37 cellular contexts compared by ENCODE assay signal in the genomic region with DNA sequence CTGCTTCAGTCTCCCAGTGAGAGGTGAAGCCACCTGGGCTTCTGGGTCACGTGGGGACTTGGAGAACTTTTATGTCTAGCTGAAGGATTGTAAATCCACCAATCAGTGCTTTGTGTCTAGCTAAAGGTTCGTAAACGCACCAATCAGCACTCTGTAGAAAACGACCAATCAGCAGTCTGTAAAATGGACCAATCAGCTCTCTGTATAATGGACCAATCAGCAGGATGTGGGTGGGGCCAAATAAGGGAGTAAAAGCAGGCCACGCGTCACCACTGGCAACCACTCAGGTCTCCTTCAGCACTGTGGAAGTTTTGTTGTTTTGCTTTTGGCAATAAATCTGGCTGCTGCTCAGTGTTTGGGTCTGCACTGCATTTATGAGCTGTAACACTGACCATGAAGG.
DNase-seq lines count a peak whose midpoint lies in the region; ATAC-seq, FAIRE-seq and TF ChIP-seq lines count a peak whose summit lies in the region.
"Had no signal": no experiment of that assay in that cellular context is flagged by ENCODE, and none has a peak within 500 bp of the region (broad histone marks: within the 10 kb centered on the region; RNA-seq: fewer than 3 reads in every experiment).

No MANE protein-coding gene starts in this region.

- H3K9ac ChIP-seq in K562 (ENCODE audit: insufficient read depth in 1 of 2, low read depth in 2 of 2, low read length in 2 of 2) (no peak overlapping the region), trophoblast cell (ENCODE audit: low read length) (no peak overlapping the region)
- H3K9ac ChIP-seq: BLaER1; BLaER1 treated with 17β-estradiol and CSF1 and Interleukin-3, amounts not matched to agents 10 nM and 100 nM had no signal

- in situ Hi-C loops in K562 (cut with MboI) = no loop called here

- TF ChIP-seq POLR2A in K562 (conservative IDR thresholded peaks at IDR 0.05) (no peak), testis (IDR thresholded peaks at IDR 0.05) (no peak)

- no peak overlapping the region for H3K4me3 Mint-ChIP-seq in activated CD8-positive, alpha-beta T cell treated with anti-CD3 and anti-CD28 coated beads for 36 hours
- H3K4me3 Mint-ChIP-seq in activated CD8-positive, alpha-beta T cell treated with anti-CD3 and anti-CD28 coated beads, Interleukin-2, amount 10 ng/mL, durations not matched to agents 7 days and 5 days = no peak overlapping the region
- no peak overlapping the region for H3K4me3 Mint-ChIP-seq in activated CD4-positive, alpha-beta memory T cell treated with anti-CD3 and anti-CD28 coated beads for 36 hours
- H3K4me3 Mint-ChIP-seq: B cell; CD14-positive monocyte; CD4-positive, alpha-beta memory T cell; CD4-positive, alpha-beta T cell; CD4-positive, CD25-positive, alpha-beta regulatory T cell; CD8-positive, alpha-beta memory T cell; CD8-positive, alpha-beta T cell had no signal

- H3K27ac Mint-ChIP-seq in activated CD8-positive, alpha-beta T cell treated with anti-CD3 and anti-CD28 coated beads for 36 hours = no peak overlapping the region
- H3K27ac Mint-ChIP-seq in activated CD8-positive, alpha-beta T cell treated with anti-CD3 and anti-CD28 coated beads, Interleukin-2, amount 10 ng/mL, durations not matched to agents 7 days and 5 days = no peak overlapping the region
- no peak overlapping the region for H3K27ac Mint-ChIP-seq in activated CD4-positive, alpha-beta memory T cell treated with anti-CD3 and anti-CD28 coated beads for 36 hours
- H3K27ac Mint-ChIP-seq: B cell; CD14-positive monocyte; CD4-positive, alpha-beta memory T cell; CD4-positive, alpha-beta T cell; CD4-positive, CD25-positive, alpha-beta regulatory T cell; CD8-positive, alpha-beta memory T cell; CD8-positive, alpha-beta T cell had no signal

- H3K36me3 ChIP-seq in K562 (ENCODE audit: control insufficient read depth, insufficient read depth, low read length) (no peaks in the 10 kb centered on the region), trophoblast cell (ENCODE audit: control insufficient read depth in 1 of 2, insufficient read depth in 2 of 2, low read length in 2 of 2) (no peaks in the 10 kb centered on the region), testis (ENCODE audit: low read depth, missing control alignments) (no peaks in the 10 kb centered on the region), A673 (ENCODE audit: insufficient read depth, low read length, poor library complexity, severe bottlenecking) (no peaks in the 10 kb centered on the region)
- H3K36me3 ChIP-seq: BE2C; BLaER1; BLaER1 treated with 17β-estradiol and CSF1 and Interleukin-3, amounts not matched to agents 10 nM and 100 nM had no signal

- BruUV-seq in K562 (replicated peaks; lab: Mats Ljungman, UMichigan) = no TSS peak
- BruUV-seq in A673 (replicated peaks; lab: Mats Ljungman, UMichigan) = no TSS peak

- no peaks in the 10 kb centered on the region for H3K9me3 ChIP-seq in K562 (replicated peaks; ENCODE audit: control insufficient read depth, insufficient read depth, low read depth, low read length)
- peaks cover 3% of the 10 kb centered on the region for H3K9me3 ChIP-seq in trophoblast cell (ENCODE audit: insufficient read depth, low read depth, low read length)
- no peaks in the 10 kb centered on the region for H3K9me3 ChIP-seq in testis
- no peaks in the 10 kb centered on the region for H3K9me3 ChIP-seq in A673 (ENCODE audit: low read depth, low read length, poor library complexity, severe bottlenecking)
- H3K9me3 ChIP-seq: A549, BE2C, Caco-2 had no signal

- H4K12ac ChIP-seq in trophoblast cell (ENCODE audit: low read depth, low read length) = no peak overlapping the region

- no peaks in the 10 kb centered on the region for H3K36me3 Mint-ChIP-seq in activated CD8-positive, alpha-beta T cell treated with anti-CD3 and anti-CD28 coated beads for 36 hours (ENCODE audit: low read depth)
- no peaks in the 10 kb centered on the region for H3K36me3 Mint-ChIP-seq in activated CD8-positive, alpha-beta T cell treated with anti-CD3 and anti-CD28 coated beads, Interleukin-2, amount 10 ng/mL, durations not matched to agents 7 days and 5 days (ENCODE audit: low read depth)
- H3K36me3 Mint-ChIP-seq in activated CD4-positive, alpha-beta memory T cell treated with anti-CD3 and anti-CD28 coated beads for 36 hours = no peaks in the 10 kb centered on the region
- H3K36me3 Mint-ChIP-seq: CD14-positive monocyte; CD4-positive, alpha-beta memory T cell; CD4-positive, CD25-positive, alpha-beta regulatory T cell; CD8-positive, alpha-beta memory T cell; CD8-positive, alpha-beta T cell had no signal

- no peaks in the 10 kb centered on the region for H3K9me3 Mint-ChIP-seq in activated CD8-positive, alpha-beta T cell treated with anti-CD3 and anti-CD28 coated beads for 36 hours
- H3K9me3 Mint-ChIP-seq in activated CD8-positive, alpha-beta T cell treated with anti-CD3 and anti-CD28 coated beads, Interleukin-2, amount 10 ng/mL, durations not matched to agents 7 days and 5 days (ENCODE audit: insufficient read depth) = no peaks in the 10 kb centered on the region
- no peaks in the 10 kb centered on the region for H3K9me3 Mint-ChIP-seq in activated CD4-positive, alpha-beta memory T cell treated with anti-CD3 and anti-CD28 coated beads for 36 hours
- H3K9me3 Mint-ChIP-seq: CD4-positive, alpha-beta T cell; CD8-positive, alpha-beta T cell had no signal

- H3K4me1 ChIP-seq in K562 (replicated peaks in 1 of 2; ENCODE audit: control insufficient read depth in 2 of 2, insufficient read depth in 2 of 2, low read length in 2 of 2) (no peaks in the 10 kb centered on the region), trophoblast cell (ENCODE audit: control insufficient read depth in 1 of 2, insufficient read depth in 2 of 2, low read length in 2 of 2) (no peaks in the 10 kb centered on the region), testis (no peaks in the 10 kb centered on the region), A673 (ENCODE audit: insufficient read depth, low read length, poor library complexity, severe bottlenecking) (no peaks in the 10 kb centered on the region)
- H3K4me1 ChIP-seq: A549, Caco-2 had no signal

- H4K20me1 ChIP-seq in K562 (replicated peaks; ENCODE audit: control insufficient read depth, insufficient read depth, low read length) = no peaks in the 10 kb centered on the region
- H4K20me1 ChIP-seq: BLaER1; BLaER1 treated with 17β-estradiol and CSF1 and Interleukin-3, amounts not matched to agents 10 nM and 100 nM had no signal

- no peak for TF ChIP-seq EP300 in K562 (IDR thresholded peaks at IDR 0.05; ENCODE audit: low read length)

- H3K4me1 Mint-ChIP-seq in activated CD8-positive, alpha-beta T cell treated with anti-CD3 and anti-CD28 coated beads for 36 hours (ENCODE audit: low read depth) = no peaks in the 10 kb centered on the region
- H3K4me1 Mint-ChIP-seq in activated CD8-positive, alpha-beta T cell treated with anti-CD3 and anti-CD28 coated beads, Interleukin-2, amount 10 ng/mL, durations not matched to agents 7 days and 5 days (ENCODE audit: low read depth) = no peaks in the 10 kb centered on the region
- no peaks in the 10 kb centered on the region for H3K4me1 Mint-ChIP-seq in activated CD4-positive, alpha-beta memory T cell treated with anti-CD3 and anti-CD28 coated beads for 36 hours (ENCODE audit: low read depth)
- H3K4me1 Mint-ChIP-seq: B cell; CD14-positive monocyte; CD4-positive, alpha-beta memory T cell; CD4-positive, CD25-positive, alpha-beta regulatory T cell; CD8-positive, alpha-beta memory T cell had no signal

- H4K91ac ChIP-seq in trophoblast cell (ENCODE audit: low read depth, low read length) = no peak overlapping the region

- intact Hi-C loops in activated CD8-positive, alpha-beta T cell treated with anti-CD3 and anti-CD28 coated beads for 36 hours (cut with micrococcal nuclease) = no loop called here
- intact Hi-C loops in K562 (cut with micrococcal nuclease) (no loop called here), testis (cut with DNase I; ENCODE audit: low total_unique reads) (no loop called here), A673 (cut with micrococcal nuclease; ENCODE audit: unreplicated experiment) (no loop called here)
- intact Hi-C loops in activated CD4-positive, alpha-beta memory T cell treated with anti-CD3 and anti-CD28 coated beads for 36 hours (cut with micrococcal nuclease) = no loop called here

- H3K27ac ChIP-seq in K562 (ENCODE audit: extremely low read depth, low read depth, low read length) = no peak overlapping the region
- H3K27ac ChIP-seq in trophoblast cell (ENCODE audit: low read depth, low read length) = no peak overlapping the region
- H3K27ac ChIP-seq in testis = no peak overlapping the region
- no peak overlapping the region for H3K27ac ChIP-seq in A673 (ENCODE audit: low read depth, low read length, poor library complexity, severe bottlenecking)
- H3K27ac ChIP-seq: 22Rv1; A549; BLaER1; BLaER1 treated with 17β-estradiol and CSF1 and Interleukin-3, amounts not matched to agents 10 nM and 100 nM; C4-2B had no signal

- no peak overlapping the region for H3K18ac ChIP-seq in trophoblast cell (ENCODE audit: low read length)

- H3K27me3 Mint-ChIP-seq in activated CD8-positive, alpha-beta T cell treated with anti-CD3 and anti-CD28 coated beads for 36 hours = no peaks in the 10 kb centered on the region
- no peaks in the 10 kb centered on the region for H3K27me3 Mint-ChIP-seq in activated CD8-positive, alpha-beta T cell treated with anti-CD3 and anti-CD28 coated beads, Interleukin-2, amount 10 ng/mL, durations not matched to agents 7 days and 5 days (ENCODE audit: low read depth)
- H3K27me3 Mint-ChIP-seq in activated CD4-positive, alpha-beta memory T cell treated with anti-CD3 and anti-CD28 coated beads for 36 hours = no peaks in the 10 kb centered on the region
- H3K27me3 Mint-ChIP-seq: B cell; CD4-positive, alpha-beta memory T cell; CD4-positive, alpha-beta T cell; CD8-positive, alpha-beta memory T cell had no signal

- POLR2A ChIA-PET in activated CD8-positive, alpha-beta T cell treated with anti-CD3 and anti-CD28 coated beads for 36 hours (lab: Charles Lee) = interaction anchor here (0.6 to 0.7 kb wide), 2 partner anchors 16 to 261 kb away, joined by 3 read pairs; no protein-coding TSS in a partner anchor
- POLR2A ChIA-PET in activated CD8-positive, alpha-beta T cell treated with anti-CD3 and anti-CD28 coated beads, Interleukin-2, amount 10 ng/mL, durations not matched to agents 7 days and 5 days (lab: Charles Lee) = no interaction called here
- POLR2A ChIA-PET in K562 (lab: Yijun Ruan, JAX) (interaction anchor here (0.6 kb wide), 1 partner anchor 11 kb away, joined by 3 read pairs; no protein-coding TSS in a partner anchor), A673 (lab: Charles Lee; ENCODE audit: low non-redundant PET) (no interaction called here)
- POLR2A ChIA-PET in activated CD4-positive, alpha-beta memory T cell treated with anti-CD3 and anti-CD28 coated beads for 36 hours (lab: Charles Lee) = no interaction called here

- no peak overlapping the region for H2BK12ac ChIP-seq in trophoblast cell (ENCODE audit: low read length)

- TF ChIP-seq CTCF in activated CD8-positive, alpha-beta T cell treated with anti-CD3 and anti-CD28 coated beads for 36 hours (IDR thresholded peaks at IDR 0.05) = no peak
- TF ChIP-seq CTCF in K562 (IDR thresholded peaks at IDR 0.05 in 2 of 3, conservative IDR thresholded peaks at IDR 0.05 in 1 of 3; ENCODE audit: insufficient read depth in 2 of 3, low read depth in 1 of 3, low read length in 3 of 3) = no peak
- no peak for TF ChIP-seq CTCF in testis (IDR thresholded peaks at IDR 0.05)
- no peak for TF ChIP-seq CTCF in A673 (conservative IDR thresholded peaks at IDR 0.05; ENCODE audit: low read depth, low read length)

- H3K79me2 ChIP-seq in K562 (ENCODE audit: control insufficient read depth, insufficient read depth, low read length) (no peaks in the 10 kb centered on the region), trophoblast cell (ENCODE audit: control insufficient read depth, insufficient read depth, low read length, poor library complexity) (no peaks in the 10 kb centered on the region)

- no peak overlapping the region for H3K4ac ChIP-seq in trophoblast cell (ENCODE audit: low read depth, low read length)

- DNase-seq in activated CD8-positive, alpha-beta T cell treated with anti-CD3 and anti-CD28 coated beads for 36 hours = peak; percentile 1
- DNase-seq in activated CD8-positive, alpha-beta T cell treated with anti-CD3 and anti-CD28 coated beads, Interleukin-2, amount 10 ng/mL, durations not matched to agents 7 days and 5 days = no peak
- no peak for DNase-seq in K562 (ENCODE audit: extremely low read depth in 1 of 4, low spot score in 3 of 4)
- DNase-seq in trophoblast cell = no peak
- DNase-seq in testis = peak; percentile 76
- DNase-seq in HK-2 (ENCODE audit: unreplicated experiment) = no peak
- DNase-seq in activated CD4-positive, alpha-beta memory T cell treated with anti-CD3 and anti-CD28 coated beads for 36 hours = no peak
- no peak for DNase-seq in A673 (ENCODE audit: low spot score)
- DNase-seq: 8988T; ACHN; AML-193; BE2C; C1 segment of cervical spinal cord; Caco-2; Calu3; CD4-positive, alpha-beta memory T cell; CD4-positive, alpha-beta T cell; CD4-positive, CD25-positive, alpha-beta regulatory T cell; CD8-positive, alpha-beta memory T cell; CD8-positive, alpha-beta T cell; COR-L47; DMS 273 treated with DMSO at 0.1 percent for 48 hours; DMS153; DMS53; DMS79; DMS79 treated with DMSO at 0.1 percent for 48 hours; DND-41; EL had no signal

- H2AFZ ChIP-seq in K562 (ENCODE audit: low read depth, low read length) (no peak overlapping the region), trophoblast cell (ENCODE audit: insufficient read depth, low read length, poor library complexity) (no peak overlapping the region)

- H3K4me3 ChIP-seq in K562 = no peak overlapping the region
- peak overlapping the region; percentile 54 for H3K4me3 ChIP-seq in trophoblast cell (ENCODE audit: low read depth, low read length)
- H3K4me3 ChIP-seq in testis = peak overlapping the region in 1 of 2 donors; percentile 25
- H3K4me3 ChIP-seq in A673 (ENCODE audit: low read depth, low read length, poor library complexity, severe bottlenecking) = no peak overlapping the region
- H3K4me3 ChIP-seq: A549; BLaER1; BLaER1 treated with 17β-estradiol and CSF1 and Interleukin-3, amounts not matched to agents 10 nM and 100 nM had no signal

- no peak overlapping the region for H2AK5ac ChIP-seq in trophoblast cell (ENCODE audit: low read length)

- no peak for TF ChIP-seq RAD21 in K562 (CRISPR knock-in tag; conservative IDR thresholded peaks at IDR 0.05 in 1 of 2, IDR thresholded peaks at IDR 0.05 in 1 of 2)

- no peak overlapping the region for H2BK120ac ChIP-seq in trophoblast cell (ENCODE audit: insufficient read depth, low read length, poor library complexity)

- H3K14ac ChIP-seq in trophoblast cell (ENCODE audit: low read length) = no peak overlapping the region

- no peak for FAIRE-seq in K562 (lab: Jason Lieb, UNC)
- FAIRE-seq: A204.1, A549, D721Med had no signal

- H3K79me1 ChIP-seq in trophoblast cell (ENCODE audit: low read length) = no peaks in the 10 kb centered on the region

- CTCF ChIA-PET in activated CD8-positive, alpha-beta T cell treated with anti-CD3 and anti-CD28 coated beads for 36 hours (lab: Charles Lee) = no interaction called here
- CTCF ChIA-PET in activated CD8-positive, alpha-beta T cell treated with anti-CD3 and anti-CD28 coated beads, Interleukin-2, amount 10 ng/mL, durations not matched to agents 7 days and 5 days (lab: Charles Lee) = no interaction called here
- CTCF ChIA-PET in K562 (lab: Yijun Ruan, JAX; ENCODE audit: low intra/inter-chr PET ratio) = no interaction called here
- CTCF ChIA-PET in activated CD4-positive, alpha-beta memory T cell treated with anti-CD3 and anti-CD28 coated beads for 36 hours (lab: Charles Lee) = no interaction called here
- CTCF ChIA-PET in A673 (lab: Charles Lee) = no interaction called here

- H2BK5ac ChIP-seq in trophoblast cell (ENCODE audit: low read depth, low read length, poor library complexity) = no peak overlapping the region

- H3K4me2 ChIP-seq in K562 (ENCODE audit: insufficient read depth, low read length) (no peak overlapping the region), trophoblast cell (ENCODE audit: low read length) (no peak overlapping the region)
- H3K4me2 ChIP-seq: A549; BLaER1; BLaER1 treated with 17β-estradiol and CSF1 and Interleukin-3, amounts not matched to agents 10 nM and 100 nM had no signal

- H3K27me3 ChIP-seq in K562 (ENCODE audit: control insufficient read depth in 2 of 2, insufficient read depth in 2 of 2, low read length in 2 of 2) = no peaks in the 10 kb centered on the region
- no peaks in the 10 kb centered on the region for H3K27me3 ChIP-seq in trophoblast cell (ENCODE audit: insufficient read depth, low read length)
- H3K27me3 ChIP-seq in testis = no peaks in the 10 kb centered on the region
- no peaks in the 10 kb centered on the region for H3K27me3 ChIP-seq in A673 (replicated peaks; ENCODE audit: insufficient read depth, low read depth, low read length, poor library complexity)
- H3K27me3 ChIP-seq: BE2C; BLaER1; BLaER1 treated with 17β-estradiol and CSF1 and Interleukin-3, amounts not matched to agents 10 nM and 100 nM had no signal

- H3K23ac ChIP-seq in trophoblast cell (ENCODE audit: low read length) = no peak overlapping the region

- H4K8ac ChIP-seq in trophoblast cell (ENCODE audit: low read depth, low read length) = no peak overlapping the region

- 2% methylated on average over 6 of the region's 6 CpGs for WGBS in K562 (ENCODE audit: insufficient coverage, low coverage, missing lambda C conversion rate)
- WGBS in trophoblast cell (ENCODE audit: extremely low coverage, insufficient coverage, insufficient read length) = no CpG with 5 or more reads among the region's 6 CpGs
- 69 to 83% methylated on average over 6 of the region's 6 CpGs for WGBS in testis, 2 donors

- no peaks in the 10 kb centered on the region for H3K9me1 ChIP-seq in K562 (ENCODE audit: control insufficient read depth, insufficient read depth, low read length)

- ATAC-seq in activated CD8-positive, alpha-beta T cell treated with anti-CD3 and anti-CD28 coated beads for 36 hours = no peak
- no peak for ATAC-seq in activated CD8-positive, alpha-beta T cell treated with anti-CD3 and anti-CD28 coated beads, Interleukin-2, amount 10 ng/mL, durations not matched to agents 7 days and 5 days
- no peak for ATAC-seq in K562
- ATAC-seq: A549; CD8-positive, alpha-beta T cell had no signal

Comparison
In these comparisons a context has a peak if more than half of its experiments do, and no peak if none do; other contexts are left out.
1. DNase-seq: peak in activated CD8-positive, alpha-beta T cell treated with anti-CD3 and anti-CD28 coated beads for 36 hours (single experiment) and testis (single experiment); none in activated CD8-positive, alpha-beta T cell treated with anti-CD3 and anti-CD28 coated beads, Interleukin-2, amount 10 ng/mL, durations not matched to agents 7 days and 5 days (single experiment), K562 (0 of 4), trophoblast cell (0 of 2), HK-2 (single experiment), activated CD4-positive, alpha-beta memory T cell treated with anti-CD3 and anti-CD28 coated beads for 36 hours (single experiment) and A673 (single experiment).
2. POLR2A ChIA-PET loops: an anchor here in activated CD8-positive, alpha-beta T cell treated with anti-CD3 and anti-CD28 coated beads for 36 hours (0.6 to 0.7 kb wide) and K562 (0.6 kb wide); none called in activated CD8-positive, alpha-beta T cell treated with anti-CD3 and anti-CD28 coated beads, Interleukin-2, amount 10 ng/mL, durations not matched to agents 7 days and 5 days, activated CD4-positive, alpha-beta memory T cell treated with anti-CD3 and anti-CD28 coated beads for 36 hours and A673.